Comparison of ENCODE assay signal across 8 cellular contexts in the genomic region with DNA sequence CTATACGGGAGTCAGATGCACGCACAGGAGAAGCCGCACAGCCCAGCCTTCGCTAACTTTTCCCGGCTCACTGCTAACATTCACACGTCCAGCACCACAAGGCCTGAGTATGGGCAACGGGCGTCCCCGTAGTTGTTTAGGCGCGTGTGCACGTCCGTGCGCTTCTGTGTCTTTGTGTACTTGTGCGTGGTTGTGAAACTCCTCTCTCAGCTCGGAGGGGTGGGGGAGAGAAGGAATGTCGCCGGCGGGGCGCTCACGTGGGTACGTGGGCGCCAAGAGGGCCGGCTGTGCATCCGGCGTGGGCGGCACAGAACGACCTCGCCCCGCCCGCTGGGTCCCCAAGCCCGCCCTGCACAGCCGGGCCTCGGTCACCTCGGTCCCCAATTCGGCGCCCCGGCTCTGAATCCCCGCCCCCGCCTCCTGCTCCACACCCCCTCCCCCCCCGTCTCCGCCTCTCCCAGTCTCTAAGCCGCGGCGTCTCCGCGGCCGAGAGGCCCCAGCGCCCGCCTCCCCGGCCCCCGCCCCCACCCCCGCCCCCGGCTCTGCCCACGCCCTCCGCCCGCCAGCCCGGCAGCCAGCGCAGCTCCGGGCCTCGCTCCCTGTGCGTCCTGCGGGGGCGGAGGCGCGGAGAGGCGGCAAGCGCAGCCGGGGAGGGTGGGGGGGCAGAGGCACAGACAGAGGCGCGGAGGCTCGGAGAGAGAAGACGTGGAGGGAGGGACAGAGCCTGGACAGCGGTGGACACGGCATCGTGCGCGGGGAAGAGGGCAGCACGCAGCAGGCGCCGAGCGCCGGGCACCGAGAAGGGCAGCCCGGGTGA. TPM values are rescaled to one million over a fixed set of nuclear protein-coding genes. Genes with fewer than 3 reads are reported as not detected.
DNase-seq lines count a peak whose midpoint lies in the region; ATAC-seq, FAIRE-seq and TF ChIP-seq lines count a peak whose summit lies in the region.

A gene with protein sequence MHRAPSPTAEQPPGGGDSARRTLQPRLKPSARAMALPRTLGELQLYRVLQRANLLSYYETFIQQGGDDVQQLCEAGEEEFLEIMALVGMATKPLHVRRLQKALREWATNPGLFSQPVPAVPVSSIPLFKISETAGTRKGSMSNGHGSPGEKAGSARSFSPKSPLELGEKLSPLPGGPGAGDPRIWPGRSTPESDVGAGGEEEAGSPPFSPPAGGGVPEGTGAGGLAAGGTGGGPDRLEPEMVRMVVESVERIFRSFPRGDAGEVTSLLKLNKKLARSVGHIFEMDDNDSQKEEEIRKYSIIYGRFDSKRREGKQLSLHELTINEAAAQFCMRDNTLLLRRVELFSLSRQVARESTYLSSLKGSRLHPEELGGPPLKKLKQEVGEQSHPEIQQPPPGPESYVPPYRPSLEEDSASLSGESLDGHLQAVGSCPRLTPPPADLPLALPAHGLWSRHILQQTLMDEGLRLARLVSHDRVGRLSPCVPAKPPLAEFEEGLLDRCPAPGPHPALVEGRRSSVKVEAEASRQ (plus strand): TSS at position 673 of the 817 bp plus-strand sequence. CDS start 158 bp downstream, outside the sequence.

- peak; percentile 78 for FAIRE-seq in GM18507 (lab: Jason Lieb, UNC)

- in situ Hi-C loops in astrocyte of the cerebellum (cut with HindIII; ENCODE audit: low sequenced_read_pairs), result no loop called here

- no peaks in the 10 kb centered on the region for H3K9me3 ChIP-seq in hepatocyte (ENCODE audit: low read depth)
- no peaks in the 10 kb centered on the region for H3K9me3 ChIP-seq in aorta (ENCODE audit: control insufficient read depth, low read length)

- H3K4me3 ChIP-seq in astrocyte of the cerebellum (ENCODE audit: low read depth, low read length) (peak within 1 kb of the TSS; percentile 85), hepatocyte (peak within 1 kb of the TSS; percentile 90), aorta (ENCODE audit: low read length in 2 of 2) (peak within 1 kb of the TSS; percentile 73 to 92)

- peak within 1 kb of the TSS; percentile 89 for H3K4me2 ChIP-seq in hepatocyte

- no peak within 1 kb of the TSS for H2AFZ ChIP-seq in hepatocyte

- no peaks in the 10 kb centered on the region for H3K27me3 ChIP-seq in hepatocyte
- H3K27me3 ChIP-seq in aorta (ENCODE audit: control insufficient read depth in 1 of 2, insufficient read depth in 2 of 2, low read length in 1 of 2), result no peaks in the 10 kb centered on the region

- H3K4me1 ChIP-seq in hepatocyte (ENCODE audit: insufficient read depth) (peaks cover 39% of the 10 kb centered on the region), aorta (ENCODE audit: control insufficient read depth in 1 of 2, insufficient read depth in 2 of 2, low read length in 2 of 2) (peaks cover 0 to 6% of the 10 kb centered on the region in 2 donors)

- peak within 1 kb of the TSS; percentile 100 for H3K27ac ChIP-seq in hepatocyte
- peak within 1 kb of the TSS; percentile 94 for H3K27ac ChIP-seq in aorta (ENCODE audit: low read depth in 1 of 2, low read length in 2 of 2)

- H3K9me2 ChIP-seq in hepatocyte (replicated peaks; ENCODE audit: insufficient read depth), result no peaks in the 10 kb centered on the region

- ATAC-seq in HG02970 (IDR thresholded peaks at IDR 0.05; ENCODE audit: low FRiP score, unreplicated experiment) (peak; percentile 60), aorta (ENCODE audit: low FRiP score) (peak; percentile 87)

- peaks cover 37% of the 10 kb centered on the region for H4K20me1 ChIP-seq in hepatocyte (ENCODE audit: insufficient read depth, poor library complexity, severe bottlenecking)

- peaks cover 47% of the 10 kb centered on the region for H3K79me2 ChIP-seq in hepatocyte

- intact Hi-C loops in aorta (cut with DNase I), result loop anchor here in 1 of 2 donors (1.0 to 5.0 kb wide), 2 partner anchors 23 to 401 kb away; partner anchors contain the start of genes PTGES3 and STAT6

- 0% methylated on average over 15 of the region's 85 CpGs for WGBS in hepatocyte (ENCODE audit: low lambda C conversion rate, missing lambda C conversion rate)
- WGBS in aorta, 2 donors, result 0 to 1% methylated on average over 53 to 85 of the region's 85 CpGs

- H3K36me3 ChIP-seq in hepatocyte (replicated peaks; ENCODE audit: insufficient read depth, low read depth) (peaks cover 3% of the 10 kb centered on the region), aorta (ENCODE audit: control insufficient read depth in 1 of 2, insufficient read depth in 2 of 2, low read length in 1 of 2) (no peaks in the 10 kb centered on the region)

- DNase-seq in GM18507 (ENCODE audit: extremely low spot score, insufficient read length, low read depth) (peak; percentile 81), NCI-H1930 (lab: John Stamatoyannopoulos, UW) (peak; percentile 64 to 70), T-helper 9 cell (peak; percentile 94), astrocyte of the cerebellum (ENCODE audit: low read depth) (peak; percentile 64), hepatocyte (ENCODE audit: low spot score) (peak; percentile 99), retina (peak; percentile 92), aorta (peak; percentile 98)

- TF ChIP-seq CTCF in astrocyte of the cerebellum (IDR thresholded peaks at IDR 0.05; ENCODE audit: low read depth, low read length, missing control alignments) (no peak), hepatocyte (IDR thresholded peaks at IDR 0.05; ENCODE audit: poor library complexity) (no peak)

RNA-seq across cellular contexts. Expression of the gene that starts here (rescaled TPM):
- total RNA-seq in hepatocyte, result 21.9 and 24.8 TPM in 2 replicates
- polyA plus RNA-seq in hepatocyte, result 12.3 and 12.9 TPM in 2 replicates
- 10 to 100 TPM; 31.6 to 48.4 TPM for total RNA-seq in aorta
- 10 to 100 TPM; 19.8 to 32.2 TPM for polyA plus RNA-seq in aorta

Comparison
In these comparisons a context has a peak if more than half of its experiments do, and no peak if none do; other contexts are left out.
1. Peak in every context shown above with its lines: DNase-seq, ATAC-seq, H3K4me3 ChIP-seq and H3K27ac ChIP-seq.